Comparison of ENCODE assay signal across 2 cellular contexts in the genomic region with DNA sequence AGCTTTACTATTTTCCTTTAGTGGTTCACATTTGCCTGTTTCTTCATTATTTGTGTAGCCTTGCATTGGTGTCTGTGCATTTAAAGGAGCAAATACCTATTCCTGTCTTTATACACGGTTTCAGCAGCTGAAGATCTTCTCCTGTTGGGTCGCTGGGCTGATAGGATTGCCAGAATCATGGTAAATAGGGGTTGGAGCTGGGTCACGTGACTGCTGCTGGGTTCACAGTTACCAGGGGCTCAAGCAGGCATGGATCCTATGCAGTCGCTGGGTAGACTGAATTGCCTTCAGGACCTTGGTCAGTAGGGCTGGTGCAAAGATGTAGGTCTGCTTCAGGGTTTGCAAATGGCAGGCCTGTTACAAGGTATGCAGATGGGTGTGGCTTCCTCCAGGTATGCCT.
TF ChIP-seq lines count a peak whose summit lies in the region.

No MANE protein-coding gene starts in this region.

TF ChIP-seq in HepG2, 621 proteins besides CTCF, POLR2A, EP300 and RAD21 (continued from another document):
- TF ChIP-seq, protein P1, sequence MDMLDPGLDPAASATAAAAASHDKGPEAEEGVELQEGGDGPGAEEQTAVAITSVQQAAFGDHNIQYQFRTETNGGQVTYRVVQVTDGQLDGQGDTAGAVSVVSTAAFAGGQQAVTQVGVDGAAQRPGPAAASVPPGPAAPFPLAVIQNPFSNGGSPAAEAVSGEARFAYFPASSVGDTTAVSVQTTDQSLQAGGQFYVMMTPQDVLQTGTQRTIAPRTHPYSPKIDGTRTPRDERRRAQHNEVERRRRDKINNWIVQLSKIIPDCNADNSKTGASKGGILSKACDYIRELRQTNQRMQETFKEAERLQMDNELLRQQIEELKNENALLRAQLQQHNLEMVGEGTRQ (IDR thresholded peaks at IDR 0.05; ENCODE audit: low read depth, low read length), result peak; percentile 21; the same call in 1 of the 2 replicates
- TF ChIP-seq, protein P1 (CRISPR knock-in tag; IDR thresholded peaks at IDR 0.05; ENCODE audit: borderline replicate concordance), result no peak
- TF ChIP-seq TARDBP (CRISPR knock-in tag; IDR thresholded peaks at IDR 0.05) (no peak), GLI4 (CRISPR knock-in tag; IDR thresholded peaks at IDR 0.05; ENCODE audit: borderline replicate concordance) (no peak), MTF2 (CRISPR knock-in tag; IDR thresholded peaks at IDR 0.05; ENCODE audit: borderline replicate concordance) (no peak), ZNF101 (CRISPR knock-in tag; IDR thresholded peaks at IDR 0.05; ENCODE audit: borderline replicate concordance, low read depth) (no peak), RAD51 (IDR thresholded peaks at IDR 0.05; ENCODE audit: borderline replicate concordance) (peak; percentile 67; the same call in 1 of the 2 replicates), HNF4G (IDR thresholded peaks at IDR 0.05; ENCODE audit: borderline replicate concordance, low read depth, low read length) (no peak), HNF4G (CRISPR knock-in tag; IDR thresholded peaks at IDR 0.05; ENCODE audit: borderline replicate concordance, low read depth) (no peak)
- TF ChIP-seq, protein P2, sequence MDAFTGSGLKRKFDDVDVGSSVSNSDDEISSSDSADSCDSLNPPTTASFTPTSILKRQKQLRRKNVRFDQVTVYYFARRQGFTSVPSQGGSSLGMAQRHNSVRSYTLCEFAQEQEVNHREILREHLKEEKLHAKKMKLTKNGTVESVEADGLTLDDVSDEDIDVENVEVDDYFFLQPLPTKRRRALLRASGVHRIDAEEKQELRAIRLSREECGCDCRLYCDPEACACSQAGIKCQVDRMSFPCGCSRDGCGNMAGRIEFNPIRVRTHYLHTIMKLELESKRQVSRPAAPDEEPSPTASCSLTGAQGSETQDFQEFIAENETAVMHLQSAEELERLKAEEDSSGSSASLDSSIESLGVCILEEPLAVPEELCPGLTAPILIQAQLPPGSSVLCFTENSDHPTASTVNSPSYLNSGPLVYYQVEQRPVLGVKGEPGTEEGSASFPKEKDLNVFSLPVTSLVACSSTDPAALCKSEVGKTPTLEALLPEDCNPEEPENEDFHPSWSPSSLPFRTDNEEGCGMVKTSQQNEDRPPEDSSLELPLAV (CRISPR knock-in tag; conservative IDR thresholded peaks at IDR 0.05; ENCODE audit: low read depth), result no peak
- TF ChIP-seq, protein P3, sequence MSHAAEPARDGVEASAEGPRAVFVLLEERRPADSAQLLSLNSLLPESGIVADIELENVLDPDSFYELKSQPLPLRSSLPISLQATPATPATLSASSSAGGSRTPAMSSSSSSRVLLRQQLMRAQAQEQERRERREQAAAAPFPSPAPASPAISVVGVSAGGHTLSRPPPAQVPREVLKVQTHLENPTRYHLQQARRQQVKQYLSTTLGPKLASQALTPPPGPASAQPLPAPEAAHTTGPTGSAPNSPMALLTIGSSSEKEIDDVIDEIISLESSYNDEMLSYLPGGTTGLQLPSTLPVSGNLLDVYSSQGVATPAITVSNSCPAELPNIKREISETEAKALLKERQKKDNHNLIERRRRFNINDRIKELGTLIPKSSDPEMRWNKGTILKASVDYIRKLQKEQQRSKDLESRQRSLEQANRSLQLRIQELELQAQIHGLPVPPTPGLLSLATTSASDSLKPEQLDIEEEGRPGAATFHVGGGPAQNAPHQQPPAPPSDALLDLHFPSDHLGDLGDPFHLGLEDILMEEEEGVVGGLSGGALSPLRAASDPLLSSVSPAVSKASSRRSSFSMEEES (CRISPR knock-in tag; IDR thresholded peaks at IDR 0.05), result no peak

TF ChIP-seq in K562, 482 proteins besides CTCF, POLR2A, EP300 and RAD21 (continued from another document):
- TF ChIP-seq, protein P3 (CRISPR knock-in tag; IDR thresholded peaks at IDR 0.05), result peak; percentile 66
- TF ChIP-seq JUNB (CRISPR knock-in tag; conservative IDR thresholded peaks at IDR 0.05) (no peak), FOXA1 (IDR thresholded peaks at IDR 0.05; ENCODE audit: borderline replicate concordance) (no peak)
TF ChIP-seq in K562: peak in this region for 1.
